Comparison of ENCODE assay signal across 8 cellular contexts in genomic region chr17:41959336-41960095, GRCh38. TPM values are rescaled to one million over a fixed set of nuclear protein-coding genes. Genes with fewer than 3 reads are reported as not detected.
DNase-seq lines count a peak whose midpoint lies in the region; ATAC-seq lines count a peak whose summit lies in the region.

No MANE protein-coding gene starts in this region.

- H3K4me2 ChIP-seq in BLaER1: peak overlapping the region; percentile 26; the same call in 1 of the 2 replicates

- peak overlapping the region; percentile 29; the same call in 1 of the 2 replicates for H3K9ac ChIP-seq in BLaER1

- no peak overlapping the region for H3K4me3 ChIP-seq in BLaER1

- H3K27me3 ChIP-seq in BLaER1: no peaks in the 10 kb centered on the region

- DNase-seq in HK-2 (ENCODE audit: unreplicated experiment): peak; percentile 50
- peak; percentile 84 for DNase-seq in SK-N-DZ (ENCODE audit: low spot score)
- DNase-seq in glomerular visceral epithelial cell (ENCODE audit: extremely low spot score): peak; percentile 86
- no peak for DNase-seq in NCI-H1930 (lab: John Stamatoyannopoulos, UW)

- ATAC-seq in HG02973 (IDR thresholded peaks at IDR 0.05; ENCODE audit: unreplicated experiment) (no peak), HG02678 (IDR thresholded peaks at IDR 0.05; ENCODE audit: unreplicated experiment) (no peak)

- H3K4me1 ChIP-seq in BLaER1: peaks cover 52% of the 10 kb centered on the region

- no peaks in the 10 kb centered on the region for H3K9me3 ChIP-seq in BLaER1

- peak overlapping the region; percentile 38; the same call in 1 of the 2 replicates for H3K27ac ChIP-seq in BLaER1
- H3K27ac ChIP-seq in temporal lobe (ENCODE audit: low read depth, low read length): peak overlapping the region; percentile 12

- no peaks in the 10 kb centered on the region for H3K36me3 ChIP-seq in BLaER1

- no peaks in the 10 kb centered on the region for H4K20me1 ChIP-seq in BLaER1

RNA-seq across cellular contexts. Expression of gene CNP, which starts 7.1 kb away (rescaled TPM):
- 65.2 and 68.4 TPM in 2 replicates for polyA plus RNA-seq in SK-N-DZ (2014; cell fraction: cytosol; rRNA removed)
- 33.2 and 36.3 TPM in 2 replicates for polyA plus RNA-seq in SK-N-DZ (2014; cell fraction: nucleus; rRNA removed)
- total RNA-seq in temporal lobe: 39.8 TPM

RNA-seq across cellular contexts. Expression of gene ODAD4, which starts 29.1 kb away (rescaled TPM):
- polyA plus RNA-seq in SK-N-DZ (2014; cell fraction: cytosol; rRNA removed): 1.5 and 3.5 TPM in 2 replicates
- 1.4 and 2.5 TPM in 2 replicates for polyA plus RNA-seq in SK-N-DZ (2014; cell fraction: nucleus; rRNA removed)
- 1.7 TPM for total RNA-seq in temporal lobe

RNA-seq across cellular contexts. Expression of gene ACLY, which starts 40.8 kb away (rescaled TPM):
- 200 and 214 TPM in 2 replicates for polyA plus RNA-seq in SK-N-DZ (2014; cell fraction: cytosol; rRNA removed)
- polyA plus RNA-seq in SK-N-DZ (2014; cell fraction: nucleus; rRNA removed): 125 and 184 TPM in 2 replicates
- 106 TPM for total RNA-seq in temporal lobe

RNA-seq across cellular contexts. Expression of gene DNAJC7, which starts 57.7 kb away (rescaled TPM):
- 159 and 167 TPM in 2 replicates for polyA plus RNA-seq in SK-N-DZ (2014; cell fraction: cytosol; rRNA removed)
- polyA plus RNA-seq in SK-N-DZ (2014; cell fraction: nucleus; rRNA removed): 80.4 and 84.3 TPM in 2 replicates
- total RNA-seq in temporal lobe: 63.2 TPM

Comparison
In these comparisons a context has a peak if more than half of its experiments do, and no peak if none do; other contexts are left out.
1. DNase-seq: peak in HK-2 (single experiment), SK-N-DZ (single experiment) and glomerular visceral epithelial cell (single experiment); none in NCI-H1930 (0 of 2).